In the genomic region with DNA sequence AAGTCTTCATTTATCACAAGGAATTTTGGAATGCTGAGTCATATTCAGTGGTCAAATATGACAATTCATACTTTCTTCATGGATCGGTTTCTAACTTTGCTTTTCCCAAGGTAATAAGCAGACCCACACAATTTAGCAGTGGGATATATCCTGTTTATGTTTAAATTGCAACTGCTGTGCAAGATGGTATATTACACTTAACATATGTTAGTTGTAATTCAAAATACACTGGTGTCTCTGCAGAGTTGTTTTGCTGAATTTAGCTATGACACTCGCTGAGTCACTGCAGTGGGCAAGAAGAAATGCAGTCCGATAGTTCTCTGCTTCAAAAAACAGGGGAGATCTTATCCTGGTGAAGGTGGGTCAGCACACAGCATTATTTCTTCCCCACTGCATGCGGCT, we compare ENCODE assay signal across 19 cellular contexts.
DNase-seq lines count a peak whose midpoint lies in the region; ATAC-seq, FAIRE-seq and TF ChIP-seq lines count a peak whose summit lies in the region.
"Had no signal": no experiment of that assay in that cellular context is flagged by ENCODE, and none has a peak within 500 bp of the region (broad histone marks: within the 10 kb centered on the region; RNA-seq: fewer than 3 reads in every experiment).

No MANE protein-coding gene starts in this region.

- no peak overlapping the region for H3K4me3 ChIP-seq in MG63
- no peak overlapping the region for H3K4me3 ChIP-seq in cardiac fibroblast (replicated peaks in 1 of 2; ENCODE audit: low read depth in 2 of 2, low read length in 2 of 2)
- H3K4me3 ChIP-seq in mesodermal cell (ENCODE audit: extremely low read depth, insufficient read depth, low read length, poor library complexity, severe bottlenecking): no peak overlapping the region
- H3K4me3 ChIP-seq in psoas muscle: no peak overlapping the region
- H3K4me3 ChIP-seq in prostate gland: no peak overlapping the region
- H3K4me3 ChIP-seq: BLaER1 treated with 17β-estradiol and CSF1 and Interleukin-3, amounts not matched to agents 10 nM and 100 nM; lung; SJCRH30; vagina had no signal

- no peak for ATAC-seq in GM19397 (IDR thresholded peaks at IDR 0.05; ENCODE audit: unreplicated experiment)
- no peak for ATAC-seq in psoas muscle
- ATAC-seq: activated naive CD8-positive, alpha-beta T cell treated with anti-CD3 and anti-CD28 coated beads, Interleukin-2, amount 50 U/mL, for 24 hours had no signal

- no peak for TF ChIP-seq POLR2A in prostate gland (IDR thresholded peaks at IDR 0.05)

- H3K36me3 ChIP-seq in MG63 (no peaks in the 10 kb centered on the region), mesodermal cell (ENCODE audit: control insufficient read depth, insufficient read depth, low read length) (no peaks in the 10 kb centered on the region), psoas muscle (ENCODE audit: insufficient read depth in 1 of 2, low read depth in 1 of 2) (no peaks in the 10 kb centered on the region), prostate gland (no peaks in the 10 kb centered on the region)
- H3K36me3 ChIP-seq: BLaER1 treated with 17β-estradiol and CSF1 and Interleukin-3, amounts not matched to agents 10 nM and 100 nM; SJCRH30; vagina had no signal

- FAIRE-seq in GM19239 (lab: Jason Lieb, UNC): no peak
- FAIRE-seq: G401.6 had no signal

- TF ChIP-seq CTCF in cardiac fibroblast (IDR thresholded peaks at IDR 0.05; ENCODE audit: low read depth, low read length) (no peak), psoas muscle (IDR thresholded peaks at IDR 0.05) (no peak), prostate gland (IDR thresholded peaks at IDR 0.05) (no peak)

- H3K27me3 ChIP-seq in MG63 (no peaks in the 10 kb centered on the region), psoas muscle (ENCODE audit: insufficient read depth in 3 of 3, low read length in 2 of 3) (no peaks in the 10 kb centered on the region), prostate gland (replicated peaks; ENCODE audit: insufficient read depth) (no peaks in the 10 kb centered on the region)
- H3K27me3 ChIP-seq: BLaER1 treated with 17β-estradiol and CSF1 and Interleukin-3, amounts not matched to agents 10 nM and 100 nM; vagina had no signal

- H3K4me1 ChIP-seq in mesodermal cell (ENCODE audit: control insufficient read depth, insufficient read depth, low read length, poor library complexity, severe bottlenecking): peaks cover 15% of the 10 kb centered on the region
- H3K4me1 ChIP-seq in psoas muscle: no peaks in the 10 kb centered on the region
- no peaks in the 10 kb centered on the region for H3K4me1 ChIP-seq in prostate gland (replicated peaks)
- H3K4me1 ChIP-seq: SJCRH30, vagina had no signal

- H3K27ac ChIP-seq in mesodermal cell (ENCODE audit: low read depth, low read length, severe bottlenecking) (peak overlapping the region; percentile 80), psoas muscle (no peak overlapping the region), prostate gland (no peak overlapping the region)
- H3K27ac ChIP-seq: BLaER1 treated with 17β-estradiol and CSF1 and Interleukin-3, amounts not matched to agents 10 nM and 100 nM; SJCRH30; vagina had no signal

- intact Hi-C loops in psoas muscle (cut with DNase I): no loop called here
- intact Hi-C loops in prostate gland (cut with DNase I): no loop called here

- H3K9me3 ChIP-seq in MG63 (no peaks in the 10 kb centered on the region), mesodermal cell (ENCODE audit: control insufficient read depth, low read length) (no peaks in the 10 kb centered on the region), psoas muscle (no peaks in the 10 kb centered on the region), prostate gland (no peaks in the 10 kb centered on the region)
- H3K9me3 ChIP-seq: BLaER1 treated with 17β-estradiol and CSF1 and Interleukin-3, amounts not matched to agents 10 nM and 100 nM; SJCRH30; vagina had no signal

- WGBS in mesodermal cell (ENCODE audit: insufficient coverage in 2 of 2), 2 experiments: 60 to 93% methylated on average over 1 to 2 of the region's 4 CpGs
- WGBS in psoas muscle, 3 donors: 76 to 83% (median 79%) methylated on average over 4 of the region's 4 CpGs
- 54% methylated on average over 4 of the region's 4 CpGs for WGBS in prostate gland

- peak; percentile 47 for DNase-seq in AG20443 (ENCODE audit: low spot score)
- DNase-seq in MG63: peak; percentile 11
- DNase-seq in cardiac fibroblast (ENCODE audit: low read depth in 2 of 2): peak; percentile 38 to 80
- no peak for DNase-seq in GM19239 (ENCODE audit: insufficient read length, low spot score)
- no peak for DNase-seq in psoas muscle
- no peak for DNase-seq in prostate gland (ENCODE audit: low spot score)
- DNase-seq: activated naive CD8-positive, alpha-beta T cell treated with anti-CD3 and anti-CD28 coated beads, Interleukin-2, amount 50 U/mL, for 24 hours; effector CD8-positive, alpha-beta T cell; KBM-7; NCI-H1694 treated with DMSO at 0.1 percent for 48 hours; nucleus accumbens; SJCRH30; stimulated activated CD4-positive, alpha-beta T cell treated with anti-CD3 and anti-CD28 coated beads, Interleukin-1b, Interleukin-23, amount 100 ng/mL, for 48 hours had no signal

Comparison
In these comparisons a context has a peak if more than half of its experiments do, and no peak if none do; other contexts are left out.
1. DNase-seq: peak in AG20443 (single experiment), MG63 (single experiment) and cardiac fibroblast (2 of 2); none in GM19239 (single experiment), psoas muscle (0 of 2) and prostate gland (single experiment).